In the genomic region with DNA sequence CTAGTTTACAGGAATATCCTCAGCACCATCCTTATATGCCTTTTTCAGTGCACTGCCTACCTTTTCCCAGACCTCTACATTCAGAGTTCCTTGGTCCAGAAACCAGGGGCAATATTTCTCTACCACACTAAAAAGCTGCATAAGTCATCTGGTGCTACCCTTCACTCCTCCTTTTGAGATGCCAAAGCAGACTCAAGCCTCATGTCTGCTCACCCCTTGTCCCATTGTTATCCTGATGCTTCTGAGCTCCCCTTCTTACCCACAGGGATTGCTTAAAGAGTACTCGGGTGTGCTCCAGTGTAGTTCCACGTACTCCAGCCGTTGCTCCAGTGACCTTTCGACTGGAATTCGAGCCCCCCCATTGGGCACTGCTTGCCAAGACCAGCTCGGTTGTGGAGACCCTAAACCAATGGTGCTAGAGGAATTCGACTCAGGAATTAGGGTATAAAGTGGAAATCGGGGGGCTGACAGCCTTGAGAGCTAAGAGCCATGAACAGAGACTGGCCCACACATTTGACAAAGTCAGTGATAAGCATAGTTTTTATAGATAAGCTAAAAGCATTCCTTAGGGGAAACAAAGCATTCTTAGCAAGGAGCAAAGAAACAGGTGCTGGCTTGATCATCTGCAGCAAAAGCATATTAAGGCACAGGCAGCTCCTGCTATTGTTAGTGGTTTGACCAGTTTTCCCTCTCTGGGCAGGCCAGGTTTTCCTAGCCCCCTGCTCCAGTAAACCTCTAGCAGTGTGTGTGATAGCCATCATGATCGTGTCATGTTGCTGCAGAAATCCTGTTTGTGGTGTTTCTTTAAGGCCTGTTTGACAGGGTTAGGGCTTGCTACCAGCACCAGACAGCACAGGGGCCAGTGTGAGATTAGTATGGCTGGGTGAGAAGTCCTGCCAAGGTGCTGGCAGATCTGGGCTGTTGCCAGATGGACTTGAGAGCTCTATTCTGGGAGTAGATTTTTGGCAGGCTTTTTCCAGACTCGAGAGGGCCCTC, we compare ENCODE assay signal across 1 cellular context.
TF ChIP-seq lines count a peak whose summit lies in the region.

No MANE protein-coding gene starts in this region.

TF ChIP-seq in K562, 482 proteins besides CTCF, POLR2A, EP300 and RAD21 (continued from another document and continues in another):
- TF ChIP-seq, protein P1, sequence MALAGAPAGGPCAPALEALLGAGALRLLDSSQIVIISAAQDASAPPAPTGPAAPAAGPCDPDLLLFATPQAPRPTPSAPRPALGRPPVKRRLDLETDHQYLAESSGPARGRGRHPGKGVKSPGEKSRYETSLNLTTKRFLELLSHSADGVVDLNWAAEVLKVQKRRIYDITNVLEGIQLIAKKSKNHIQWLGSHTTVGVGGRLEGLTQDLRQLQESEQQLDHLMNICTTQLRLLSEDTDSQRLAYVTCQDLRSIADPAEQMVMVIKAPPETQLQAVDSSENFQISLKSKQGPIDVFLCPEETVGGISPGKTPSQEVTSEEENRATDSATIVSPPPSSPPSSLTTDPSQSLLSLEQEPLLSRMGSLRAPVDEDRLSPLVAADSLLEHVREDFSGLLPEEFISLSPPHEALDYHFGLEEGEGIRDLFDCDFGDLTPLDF (CRISPR knock-in tag; IDR thresholded peaks at IDR 0.05), result 0 out of 2 replicates have a peak, but pooled peaks have one; percentile 13
- TF ChIP-seq ZFPM2 (CRISPR knock-in tag; IDR thresholded peaks at IDR 0.05) (no peak), JUND (IDR thresholded peaks at IDR 0.05; ENCODE audit: borderline replicate concordance, low read depth, low read length) (no peak), JUND (tag; IDR thresholded peaks at IDR 0.05; ENCODE audit: borderline replicate concordance, low read depth, low read length) (peak; percentile 62; the same call in 2 of the 3 replicates), CBX5 (IDR thresholded peaks at IDR 0.05; ENCODE audit: borderline replicate concordance, low read depth) (no peak), CXXC5 (CRISPR knock-in tag; IDR thresholded peaks at IDR 0.05) (0 out of 2 replicates have a peak, but pooled peaks have one; percentile 11), ZNF3 (CRISPR knock-in tag; IDR thresholded peaks at IDR 0.05) (no peak), BCOR (IDR thresholded peaks at IDR 0.05) (no peak), SREBF2 (CRISPR knock-in tag; IDR thresholded peaks at IDR 0.05) (no peak), FOXK1 (CRISPR knock-in tag; IDR thresholded peaks at IDR 0.05; ENCODE audit: borderline replicate concordance) (no peak), ZNF830 (CRISPR knock-in tag; IDR thresholded peaks at IDR 0.05) (0 out of 2 replicates have a peak, but pooled peaks have one; percentile 69), POLR2AphosphoS5 (IDR thresholded peaks at IDR 0.05; ENCODE audit: control insufficient read depth, insufficient read depth, low read depth, low read length) (0 out of 2 replicates have a peak, but pooled peaks have one; percentile 0), ARNT (IDR thresholded peaks at IDR 0.05) (no peak), SRSF9 (IDR thresholded peaks at IDR 0.05; ENCODE audit: borderline replicate concordance, low read depth, low read length) (no peak), NFIX (CRISPR knock-in tag; IDR thresholded peaks at IDR 0.05; ENCODE audit: low read depth) (no peak), MTA1 (IDR thresholded peaks at IDR 0.05; ENCODE audit: borderline replicate concordance) (0 out of 2 replicates have a peak, but pooled peaks have one; percentile 1), TCFL5 (CRISPR knock-in tag; conservative IDR thresholded peaks at IDR 0.05) (no peak), TBL1XR1 (IDR thresholded peaks at IDR 0.05; ENCODE audit: low read length in 2 of 2) (no peak), ZNF121 (CRISPR knock-in tag; conservative IDR thresholded peaks at IDR 0.05) (no peak), ZNF274 (IDR thresholded peaks at IDR 0.05; ENCODE audit: borderline replicate concordance, low read depth, low read length) (no peak), ZNF764 (CRISPR knock-in tag; IDR thresholded peaks at IDR 0.05; ENCODE audit: low read depth) (no peak), ATF1 (CRISPR knock-in tag; IDR thresholded peaks at IDR 0.05) (no peak), ATF1 (tag; IDR thresholded peaks at IDR 0.05) (no peak; the same call in 1 of the 2 replicates), TEAD4 (IDR thresholded peaks at IDR 0.05; ENCODE audit: low read length) (peak; percentile 9; the same call in 1 of the 2 replicates), TEAD4 (CRISPR knock-in tag; IDR thresholded peaks at IDR 0.05; ENCODE audit: borderline replicate concordance) (no peak), CCNT2 (IDR thresholded peaks at IDR 0.05; ENCODE audit: borderline replicate concordance, extremely low read depth, insufficient read length, low read depth, low read length) (no peak), THRAP3 (IDR thresholded peaks at IDR 0.05; ENCODE audit: borderline replicate concordance) (no peak), CHCHD3 (CRISPR knock-in tag; IDR thresholded peaks at IDR 0.05) (no peak), GATAD2B (IDR thresholded peaks at IDR 0.05; ENCODE audit: borderline replicate concordance) (no peak), KLF13 (tag; IDR thresholded peaks at IDR 0.05; ENCODE audit: borderline replicate concordance, low read depth) (no peak), FOXM1 (IDR thresholded peaks at IDR 0.05; ENCODE audit: low read depth) (no peak), FOXM1 (CRISPR knock-in tag; IDR thresholded peaks at IDR 0.05; ENCODE audit: low read depth) (no peak), BRD9 (IDR thresholded peaks at IDR 0.05; ENCODE audit: low read depth, partially characterized antibody) (peak; percentile 86), DDX20 (tag; IDR thresholded peaks at IDR 0.05; ENCODE audit: low read depth) (peak; percentile 39), ARID1B (IDR thresholded peaks at IDR 0.05) (no peak), CBFA2T2 (conservative IDR thresholded peaks at IDR 0.05) (no peak), KAT7 (CRISPR knock-in tag; IDR thresholded peaks at IDR 0.05; ENCODE audit: borderline replicate concordance) (0 out of 2 replicates have a peak, but pooled peaks have one; percentile 14), MAFF (IDR thresholded peaks at IDR 0.05; ENCODE audit: low read length) (no peak), CTBP1 (IDR thresholded peaks at IDR 0.05; ENCODE audit: borderline replicate concordance) (peak; percentile 11; the same call in 1 of the 2 replicates), ZNF347 (CRISPR knock-in tag; IDR thresholded peaks at IDR 0.05; ENCODE audit: low read depth) (no peak), ZEB2 (IDR thresholded peaks at IDR 0.05) (peak; percentile 2; the same call in 1 of the 2 replicates), HMG20A (CRISPR knock-in tag; conservative IDR thresholded peaks at IDR 0.05) (no peak), NCOA2 (IDR thresholded peaks at IDR 0.05; ENCODE audit: partially characterized antibody in 2 of 2) (no peak), KDM4B (IDR thresholded peaks at IDR 0.05; ENCODE audit: borderline replicate concordance in 2 of 2, low read depth in 1 of 2) (no peak)
- TF ChIP-seq, protein P2, sequence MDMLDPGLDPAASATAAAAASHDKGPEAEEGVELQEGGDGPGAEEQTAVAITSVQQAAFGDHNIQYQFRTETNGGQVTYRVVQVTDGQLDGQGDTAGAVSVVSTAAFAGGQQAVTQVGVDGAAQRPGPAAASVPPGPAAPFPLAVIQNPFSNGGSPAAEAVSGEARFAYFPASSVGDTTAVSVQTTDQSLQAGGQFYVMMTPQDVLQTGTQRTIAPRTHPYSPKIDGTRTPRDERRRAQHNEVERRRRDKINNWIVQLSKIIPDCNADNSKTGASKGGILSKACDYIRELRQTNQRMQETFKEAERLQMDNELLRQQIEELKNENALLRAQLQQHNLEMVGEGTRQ (CRISPR knock-in tag; IDR thresholded peaks at IDR 0.05), result no peak
- TF ChIP-seq, protein P3, sequence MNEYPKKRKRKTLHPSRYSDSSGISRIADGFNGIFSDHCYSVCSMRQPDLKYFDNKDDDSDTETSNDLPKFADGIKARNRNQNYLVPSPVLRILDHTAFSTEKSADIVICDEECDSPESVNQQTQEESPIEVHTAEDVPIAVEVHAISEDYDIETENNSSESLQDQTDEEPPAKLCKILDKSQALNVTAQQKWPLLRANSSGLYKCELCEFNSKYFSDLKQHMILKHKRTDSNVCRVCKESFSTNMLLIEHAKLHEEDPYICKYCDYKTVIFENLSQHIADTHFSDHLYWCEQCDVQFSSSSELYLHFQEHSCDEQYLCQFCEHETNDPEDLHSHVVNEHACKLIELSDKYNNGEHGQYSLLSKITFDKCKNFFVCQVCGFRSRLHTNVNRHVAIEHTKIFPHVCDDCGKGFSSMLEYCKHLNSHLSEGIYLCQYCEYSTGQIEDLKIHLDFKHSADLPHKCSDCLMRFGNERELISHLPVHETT (CRISPR knock-in tag; conservative IDR thresholded peaks at IDR 0.05 in 1 of 2, IDR thresholded peaks at IDR 0.05 in 1 of 2), result peak in 1 of 2 experiments; percentile 5; a peak in 1 of 4 replicates
- TF ChIP-seq, protein P4, sequence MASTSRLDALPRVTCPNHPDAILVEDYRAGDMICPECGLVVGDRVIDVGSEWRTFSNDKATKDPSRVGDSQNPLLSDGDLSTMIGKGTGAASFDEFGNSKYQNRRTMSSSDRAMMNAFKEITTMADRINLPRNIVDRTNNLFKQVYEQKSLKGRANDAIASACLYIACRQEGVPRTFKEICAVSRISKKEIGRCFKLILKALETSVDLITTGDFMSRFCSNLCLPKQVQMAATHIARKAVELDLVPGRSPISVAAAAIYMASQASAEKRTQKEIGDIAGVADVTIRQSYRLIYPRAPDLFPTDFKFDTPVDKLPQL (IDR thresholded peaks at IDR 0.05; ENCODE audit: extremely low read depth, insufficient read length), result no peak
- TF ChIP-seq, protein P5, sequence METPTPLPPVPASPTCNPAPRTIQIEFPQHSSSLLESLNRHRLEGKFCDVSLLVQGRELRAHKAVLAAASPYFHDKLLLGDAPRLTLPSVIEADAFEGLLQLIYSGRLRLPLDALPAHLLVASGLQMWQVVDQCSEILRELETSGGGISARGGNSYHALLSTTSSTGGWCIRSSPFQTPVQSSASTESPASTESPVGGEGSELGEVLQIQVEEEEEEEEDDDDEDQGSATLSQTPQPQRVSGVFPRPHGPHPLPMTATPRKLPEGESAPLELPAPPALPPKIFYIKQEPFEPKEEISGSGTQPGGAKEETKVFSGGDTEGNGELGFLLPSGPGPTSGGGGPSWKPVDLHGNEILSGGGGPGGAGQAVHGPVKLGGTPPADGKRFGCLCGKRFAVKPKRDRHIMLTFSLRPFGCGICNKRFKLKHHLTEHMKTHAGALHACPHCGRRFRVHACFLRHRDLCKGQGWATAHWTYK (CRISPR knock-in tag; IDR thresholded peaks at IDR 0.05), result 0 out of 2 replicates have a peak, but pooled peaks have one; percentile 56
- TF ChIP-seq, protein P6, sequence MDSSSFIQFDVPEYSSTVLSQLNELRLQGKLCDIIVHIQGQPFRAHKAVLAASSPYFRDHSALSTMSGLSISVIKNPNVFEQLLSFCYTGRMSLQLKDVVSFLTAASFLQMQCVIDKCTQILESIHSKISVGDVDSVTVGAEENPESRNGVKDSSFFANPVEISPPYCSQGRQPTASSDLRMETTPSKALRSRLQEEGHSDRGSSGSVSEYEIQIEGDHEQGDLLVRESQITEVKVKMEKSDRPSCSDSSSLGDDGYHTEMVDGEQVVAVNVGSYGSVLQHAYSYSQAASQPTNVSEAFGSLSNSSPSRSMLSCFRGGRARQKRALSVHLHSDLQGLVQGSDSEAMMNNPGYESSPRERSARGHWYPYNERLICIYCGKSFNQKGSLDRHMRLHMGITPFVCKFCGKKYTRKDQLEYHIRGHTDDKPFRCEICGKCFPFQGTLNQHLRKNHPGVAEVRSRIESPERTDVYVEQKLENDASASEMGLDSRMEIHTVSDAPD (CRISPR knock-in tag; IDR thresholded peaks at IDR 0.05), result no peak
- TF ChIP-seq, protein P7, sequence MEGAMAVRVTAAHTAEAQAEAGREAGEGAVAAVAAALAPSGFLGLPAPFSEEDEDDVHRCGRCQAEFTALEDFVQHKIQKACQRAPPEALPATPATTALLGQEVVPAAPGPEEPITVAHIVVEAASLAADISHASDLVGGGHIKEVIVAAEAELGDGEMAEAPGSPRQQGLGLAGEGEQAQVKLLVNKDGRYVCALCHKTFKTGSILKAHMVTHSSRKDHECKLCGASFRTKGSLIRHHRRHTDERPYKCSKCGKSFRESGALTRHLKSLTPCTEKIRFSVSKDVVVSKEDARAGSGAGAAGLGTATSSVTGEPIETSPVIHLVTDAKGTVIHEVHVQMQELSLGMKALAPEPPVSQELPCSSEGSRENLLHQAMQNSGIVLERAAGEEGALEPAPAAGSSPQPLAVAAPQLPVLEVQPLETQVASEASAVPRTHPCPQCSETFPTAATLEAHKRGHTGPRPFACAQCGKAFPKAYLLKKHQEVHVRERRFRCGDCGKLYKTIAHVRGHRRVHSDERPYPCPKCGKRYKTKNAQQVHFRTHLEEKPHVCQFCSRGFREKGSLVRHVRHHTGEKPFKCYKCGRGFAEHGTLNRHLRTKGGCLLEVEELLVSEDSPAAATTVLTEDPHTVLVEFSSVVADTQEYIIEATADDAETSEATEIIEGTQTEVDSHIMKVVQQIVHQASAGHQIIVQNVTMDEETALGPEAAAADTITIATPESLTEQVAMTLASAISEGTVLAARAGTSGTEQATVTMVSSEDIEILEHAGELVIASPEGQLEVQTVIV (CRISPR knock-in tag; IDR thresholded peaks at IDR 0.05; ENCODE audit: borderline replicate concordance), result 0 out of 2 replicates have a peak, but pooled peaks have one; percentile 31
- TF ChIP-seq, protein P8, sequence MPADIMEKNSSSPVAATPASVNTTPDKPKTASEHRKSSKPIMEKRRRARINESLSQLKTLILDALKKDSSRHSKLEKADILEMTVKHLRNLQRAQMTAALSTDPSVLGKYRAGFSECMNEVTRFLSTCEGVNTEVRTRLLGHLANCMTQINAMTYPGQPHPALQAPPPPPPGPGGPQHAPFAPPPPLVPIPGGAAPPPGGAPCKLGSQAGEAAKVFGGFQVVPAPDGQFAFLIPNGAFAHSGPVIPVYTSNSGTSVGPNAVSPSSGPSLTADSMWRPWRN (IDR thresholded peaks at IDR 0.05; ENCODE audit: low read depth), result no peak
- TF ChIP-seq, protein P9, sequence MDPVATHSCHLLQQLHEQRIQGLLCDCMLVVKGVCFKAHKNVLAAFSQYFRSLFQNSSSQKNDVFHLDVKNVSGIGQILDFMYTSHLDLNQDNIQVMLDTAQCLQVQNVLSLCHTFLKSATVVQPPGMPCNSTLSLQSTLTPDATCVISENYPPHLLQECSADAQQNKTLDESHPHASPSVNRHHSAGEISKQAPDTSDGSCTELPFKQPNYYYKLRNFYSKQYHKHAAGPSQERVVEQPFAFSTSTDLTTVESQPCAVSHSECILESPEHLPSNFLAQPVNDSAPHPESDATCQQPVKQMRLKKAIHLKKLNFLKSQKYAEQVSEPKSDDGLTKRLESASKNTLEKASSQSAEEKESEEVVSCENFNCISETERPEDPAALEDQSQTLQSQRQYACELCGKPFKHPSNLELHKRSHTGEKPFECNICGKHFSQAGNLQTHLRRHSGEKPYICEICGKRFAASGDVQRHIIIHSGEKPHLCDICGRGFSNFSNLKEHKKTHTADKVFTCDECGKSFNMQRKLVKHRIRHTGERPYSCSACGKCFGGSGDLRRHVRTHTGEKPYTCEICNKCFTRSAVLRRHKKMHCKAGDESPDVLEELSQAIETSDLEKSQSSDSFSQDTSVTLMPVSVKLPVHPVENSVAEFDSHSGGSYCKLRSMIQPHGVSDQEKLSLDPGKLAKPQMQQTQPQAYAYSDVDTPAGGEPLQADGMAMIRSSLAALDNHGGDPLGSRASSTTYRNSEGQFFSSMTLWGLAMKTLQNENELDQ (CRISPR knock-in tag; IDR thresholded peaks at IDR 0.05; ENCODE audit: borderline replicate concordance), result no peak
